ENCODE assay signal across 1 cellular context in the genomic region with DNA sequence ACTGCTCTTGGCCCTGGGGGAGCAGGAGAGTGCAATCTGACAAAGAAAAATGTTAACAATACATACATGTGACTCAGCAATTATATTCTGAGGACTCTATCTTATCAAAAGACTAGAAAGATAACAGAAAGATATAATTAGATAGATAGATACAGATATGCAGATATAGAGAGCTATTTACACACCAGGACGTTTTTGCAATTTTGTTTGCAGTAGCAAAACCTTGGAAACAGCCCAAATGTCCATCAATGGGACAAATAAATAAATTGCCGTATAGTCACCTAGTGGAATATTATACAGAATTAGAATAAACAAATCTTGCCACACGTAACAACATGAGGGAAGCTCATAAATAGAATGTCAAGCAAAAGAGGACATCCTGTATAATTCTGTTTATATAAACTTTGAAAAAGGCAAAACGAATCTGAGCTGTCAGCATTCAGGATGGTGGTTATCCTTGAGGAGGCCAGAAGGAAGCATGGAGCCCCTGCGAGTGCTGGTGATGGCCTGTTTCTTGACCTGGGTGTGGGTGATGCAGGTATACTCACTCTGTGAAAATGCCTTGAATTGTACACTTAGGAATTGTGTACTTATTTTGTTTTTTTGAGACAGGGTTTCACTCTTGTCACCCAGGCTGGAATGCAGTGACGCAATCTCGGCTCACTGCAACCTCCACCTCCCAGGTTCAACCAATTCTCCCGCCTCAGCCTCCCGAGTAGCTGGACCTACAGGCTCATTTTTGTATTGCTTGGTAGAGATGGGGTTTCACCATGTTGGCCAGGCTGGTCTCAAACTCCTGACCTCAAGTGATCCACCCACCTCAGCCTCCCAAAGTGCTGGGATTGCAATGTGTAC.
A peak's percentile ranks its signal among the peaks of the same experiment; 100 is the strongest.
TF ChIP-seq lines count a peak whose summit lies in the region.

No MANE protein-coding gene starts in this region.

TF ChIP-seq in HCT116, 20 proteins besides CTCF, POLR2A, EP300 and RAD21:
- peak; percentile 24; the same call in 1 of the 2 replicates for TF ChIP-seq CEBPB (IDR thresholded peaks at IDR 0.05; ENCODE audit: low read depth)
- no peak for TF ChIP-seq EZH2phosphoT487 (IDR thresholded peaks at IDR 0.05; ENCODE audit: borderline replicate concordance)
TF ChIP-seq in HCT116: peak in this region for 1.
